ENCODE assay signal across 10 cellular contexts in genomic region chr2:66585616-66586015, GRCh38.
"Had no signal": no experiment of that assay in that cellular context is flagged by ENCODE, and none has a peak within 500 bp of the region (broad histone marks: within the 10 kb centered on the region; RNA-seq: fewer than 3 reads in every experiment).

No MANE protein-coding gene starts in this region.

- H3K9me3 ChIP-seq: adrenal gland, lower lobe of right lung, tibial artery had no signal

- H3K36me3 ChIP-seq: adrenal gland, lower lobe of right lung, neural progenitor cell, tibial artery had no signal

- H3K27ac ChIP-seq: lower lobe of right lung, neural progenitor cell, tibial artery had no signal

- ATAC-seq: activated CD4-positive, CD25-positive, alpha-beta regulatory T cell treated with anti-CD3 and anti-CD28 coated beads, Interleukin-2, amount 50 U/mL, for 24 hours; left colon; lower lobe of right lung; stimulated activated memory B cell treated with anti-CD40 and anti-IgM and Interleukin-4, amounts not matched to agents 10 μg/mL and 1 μg/mL and 100 μg/mL, for 72 hours had no signal

- H3K4me3 ChIP-seq: adrenal gland, lower lobe of right lung, neural progenitor cell, tibial artery had no signal

- H3K4me1 ChIP-seq: adrenal gland, lower lobe of right lung had no signal

- H3K27me3 ChIP-seq: adrenal gland had no signal

- DNase-seq: adrenal gland, erythroblast, left colon, lower lobe of right lung, midbrain, T-helper 9 cell, tibial artery had no signal
